Comparison of ENCODE assay signal across 8 cellular contexts in genomic region chr17:29760279-29760721, GRCh38.
A peak's percentile ranks its signal among the peaks of the same experiment; 100 is the strongest.
DNase-seq lines count a peak whose midpoint lies in the region; ATAC-seq and TF ChIP-seq lines count a peak whose summit lies in the region.

No MANE protein-coding gene starts in this region.

- TF ChIP-seq CTCF in GM12864 (IDR thresholded peaks at IDR 0.05; ENCODE audit: low read depth, low read length, missing control alignments) (no peak), breast epithelium (IDR thresholded peaks at IDR 0.05) (no peak), lung (IDR thresholded peaks at IDR 0.05; ENCODE audit: control extremely low read depth, extremely low read depth) (no peak)

- H3K36me3 ChIP-seq in breast epithelium: no peaks in the 10 kb centered on the region
- H3K36me3 ChIP-seq in lung (ENCODE audit: control insufficient read depth in 2 of 2, insufficient read depth in 2 of 2, low read length in 2 of 2): peaks cover 0 to 5% of the 10 kb centered on the region in 2 donors

- peaks cover 23% of the 10 kb centered on the region for H3K4me1 Mint-ChIP-seq in T-helper 1 cell treated with Interleukin-12 subunit alpha and Interleukin-12 subunit beta and Interleukin-4 antibody, amounts not matched to agents 30 μg/mL and 1 μg/mL, for 36 hours (ENCODE audit: low read depth)

- intact Hi-C loops in breast epithelium (cut with DNase I; ENCODE audit: low total_unique reads): no loop called here

- H3K27me3 ChIP-seq in breast epithelium (no peaks in the 10 kb centered on the region), lung (ENCODE audit: control insufficient read depth, insufficient read depth) (no peaks in the 10 kb centered on the region)

- H3K4me3 Mint-ChIP-seq in T-helper 1 cell treated with Interleukin-12 subunit alpha and Interleukin-12 subunit beta and Interleukin-4 antibody, amounts not matched to agents 30 μg/mL and 1 μg/mL, for 36 hours: peak overlapping the region; percentile 97

- ATAC-seq in HG02973 (IDR thresholded peaks at IDR 0.05; ENCODE audit: unreplicated experiment) (peak; percentile 40), lung (ENCODE audit: insufficient read depth, low FRiP score) (no peak)

- H3K27me3 Mint-ChIP-seq in T-helper 1 cell treated with Interleukin-12 subunit alpha and Interleukin-12 subunit beta and Interleukin-4 antibody, amounts not matched to agents 30 μg/mL and 1 μg/mL, for 36 hours (ENCODE audit: low read depth): no peaks in the 10 kb centered on the region

- H3K9me3 ChIP-seq in breast epithelium (no peaks in the 10 kb centered on the region), lung (ENCODE audit: control insufficient read depth in 2 of 2, insufficient read depth in 1 of 2, low read length in 1 of 2) (no peaks in the 10 kb centered on the region)

- no peak for TF ChIP-seq POLR2A in breast epithelium (IDR thresholded peaks at IDR 0.05)

- H3K27ac ChIP-seq in breast epithelium: peak overlapping the region in 1 of 2 donors; percentile 54
- H3K27ac ChIP-seq in lung (ENCODE audit: low read depth in 1 of 2, low read length in 1 of 2): peak overlapping the region; percentile 92 to 95

- no peaks in the 10 kb centered on the region for H3K9me3 Mint-ChIP-seq in T-helper 1 cell treated with Interleukin-12 subunit alpha and Interleukin-12 subunit beta and Interleukin-4 antibody, amounts not matched to agents 30 μg/mL and 1 μg/mL, for 36 hours

- H3K4me1 ChIP-seq in breast epithelium (peaks cover 0 to 3% of the 10 kb centered on the region in 2 donors), lung (ENCODE audit: control insufficient read depth in 2 of 2, insufficient read depth in 2 of 2, low read length in 2 of 2) (peaks cover 1 to 8% of the 10 kb centered on the region in 2 donors)

- H3K4me3 ChIP-seq in GM12864 (ENCODE audit: low read depth, low read length): peak overlapping the region; percentile 74
- peak overlapping the region; percentile 56 to 78 (median 75) for H3K4me3 ChIP-seq in breast epithelium
- H3K4me3 ChIP-seq in lung: peak overlapping the region; percentile 90

- H3K27ac Mint-ChIP-seq in T-helper 1 cell treated with Interleukin-12 subunit alpha and Interleukin-12 subunit beta and Interleukin-4 antibody, amounts not matched to agents 30 μg/mL and 1 μg/mL, for 36 hours: peak overlapping the region; percentile 94

- peaks cover 7% of the 10 kb centered on the region for H3K36me3 Mint-ChIP-seq in T-helper 1 cell treated with Interleukin-12 subunit alpha and Interleukin-12 subunit beta and Interleukin-4 antibody, amounts not matched to agents 30 μg/mL and 1 μg/mL, for 36 hours (ENCODE audit: low read depth)

- DNase-seq in GM12864 (ENCODE audit: low read depth) (peak; percentile 66), breast epithelium (ENCODE audit: low spot score in 2 of 2) (no peak), lung (ENCODE audit: low spot score) (no peak), Ammon's horn (ENCODE audit: low spot score) (no peak), DMS 273 (lab: John Stamatoyannopoulos, UW; ENCODE audit: unreplicated experiment) (no peak)
- DNase-seq in stimulated activated CD8-positive, alpha-beta memory T cell treated with anti-CD3 and anti-CD28 coated beads, Interleukin-4, amount 100 ng/mL, for 24 hours (ENCODE audit: low read depth): peak; percentile 18

- WGBS in lung, 2 donors: 3 to 12% methylated on average over 7 of the region's 7 CpGs

Comparison
In these comparisons a context has a peak if more than half of its experiments do, and no peak if none do; other contexts are left out.
1. DNase-seq: peak in GM12864 (single experiment) and stimulated activated CD8-positive, alpha-beta memory T cell treated with anti-CD3 and anti-CD28 coated beads, Interleukin-4, amount 100 ng/mL, for 24 hours (single experiment); none in breast epithelium (0 of 2), lung (single experiment), Ammon's horn (single experiment) and DMS 273 (single experiment).
2. Peak in every context shown above with its lines, with median percentiles within 50 percentile points of each other: H3K4me3 ChIP-seq.